1 cellular context compared by ENCODE assay signal in the genomic region with DNA sequence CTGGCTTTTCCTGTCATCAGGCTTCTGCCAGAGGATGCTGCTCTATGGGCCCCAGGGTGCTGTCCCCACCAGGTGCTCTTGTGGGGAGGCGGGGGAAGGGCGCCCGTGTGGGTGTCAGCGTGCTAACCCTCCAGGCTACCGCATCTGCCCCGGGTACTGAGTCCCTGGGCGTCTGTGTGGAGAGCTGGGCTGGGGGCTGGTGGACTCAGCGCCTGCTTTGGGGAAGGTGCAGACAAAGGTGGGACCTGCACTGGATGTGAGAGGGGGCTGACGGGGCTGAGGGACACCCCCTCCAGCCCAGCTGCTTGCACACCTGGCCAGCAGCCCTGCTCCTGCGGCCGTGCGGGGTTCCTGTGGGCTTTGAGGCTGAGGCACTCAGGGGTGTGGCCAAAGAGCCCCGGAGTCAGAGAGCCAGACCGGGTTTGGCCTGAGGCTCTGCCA.
TF ChIP-seq lines count a peak whose summit lies in the region.

No MANE protein-coding gene starts in this region.

TF ChIP-seq in SK-N-SH, 30 proteins besides CTCF, POLR2A, EP300 and RAD21 (continued from another document):
- TF ChIP-seq, protein P1, sequence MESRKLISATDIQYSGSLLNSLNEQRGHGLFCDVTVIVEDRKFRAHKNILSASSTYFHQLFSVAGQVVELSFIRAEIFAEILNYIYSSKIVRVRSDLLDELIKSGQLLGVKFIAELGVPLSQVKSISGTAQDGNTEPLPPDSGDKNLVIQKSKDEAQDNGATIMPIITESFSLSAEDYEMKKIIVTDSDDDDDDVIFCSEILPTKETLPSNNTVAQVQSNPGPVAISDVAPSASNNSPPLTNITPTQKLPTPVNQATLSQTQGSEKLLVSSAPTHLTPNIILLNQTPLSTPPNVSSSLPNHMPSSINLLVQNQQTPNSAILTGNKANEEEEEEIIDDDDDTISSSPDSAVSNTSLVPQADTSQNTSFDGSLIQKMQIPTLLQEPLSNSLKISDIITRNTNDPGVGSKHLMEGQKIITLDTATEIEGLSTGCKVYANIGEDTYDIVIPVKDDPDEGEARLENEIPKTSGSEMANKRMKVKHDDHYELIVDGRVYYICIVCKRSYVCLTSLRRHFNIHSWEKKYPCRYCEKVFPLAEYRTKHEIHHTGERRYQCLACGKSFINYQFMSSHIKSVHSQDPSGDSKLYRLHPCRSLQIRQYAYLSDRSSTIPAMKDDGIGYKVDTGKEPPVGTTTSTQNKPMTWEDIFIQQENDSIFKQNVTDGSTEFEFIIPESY (IDR thresholded peaks at IDR 0.05; ENCODE audit: borderline replicate concordance, low read depth) = no peak
- TF ChIP-seq TEAD4 (IDR thresholded peaks at IDR 0.05; ENCODE audit: borderline replicate concordance, insufficient read depth) (no peak), CHD2 (IDR thresholded peaks at IDR 0.05; ENCODE audit: low read length, partially characterized antibody) (no peak), TCF12 (IDR thresholded peaks at IDR 0.05) (no peak), EZH2phosphoT487 (IDR thresholded peaks at IDR 0.05; ENCODE audit: borderline replicate concordance, low read depth) (no peak), MEF2A (IDR thresholded peaks at IDR 0.05; ENCODE audit: borderline replicate concordance, low read depth) (no peak), FOSL2 (IDR thresholded peaks at IDR 0.05; ENCODE audit: borderline replicate concordance, low read depth) (no peak), TAF1 (IDR thresholded peaks at IDR 0.05; ENCODE audit: borderline replicate concordance, low read depth, low read length) (no peak), NRF1 (IDR thresholded peaks at IDR 0.05; ENCODE audit: low read depth, low read length) (no peak), SIN3A (IDR thresholded peaks at IDR 0.05; ENCODE audit: borderline replicate concordance, low read depth, low read length) (no peak), GABPA (IDR thresholded peaks at IDR 0.05; ENCODE audit: low read depth) (no peak), YY1 (IDR thresholded peaks at IDR 0.05; ENCODE audit: low read depth) (no peak)
- TF ChIP-seq, protein P2, sequence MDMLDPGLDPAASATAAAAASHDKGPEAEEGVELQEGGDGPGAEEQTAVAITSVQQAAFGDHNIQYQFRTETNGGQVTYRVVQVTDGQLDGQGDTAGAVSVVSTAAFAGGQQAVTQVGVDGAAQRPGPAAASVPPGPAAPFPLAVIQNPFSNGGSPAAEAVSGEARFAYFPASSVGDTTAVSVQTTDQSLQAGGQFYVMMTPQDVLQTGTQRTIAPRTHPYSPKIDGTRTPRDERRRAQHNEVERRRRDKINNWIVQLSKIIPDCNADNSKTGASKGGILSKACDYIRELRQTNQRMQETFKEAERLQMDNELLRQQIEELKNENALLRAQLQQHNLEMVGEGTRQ (IDR thresholded peaks at IDR 0.05; ENCODE audit: borderline replicate concordance, low read depth, low read length) = no peak
